In the genomic region with DNA sequence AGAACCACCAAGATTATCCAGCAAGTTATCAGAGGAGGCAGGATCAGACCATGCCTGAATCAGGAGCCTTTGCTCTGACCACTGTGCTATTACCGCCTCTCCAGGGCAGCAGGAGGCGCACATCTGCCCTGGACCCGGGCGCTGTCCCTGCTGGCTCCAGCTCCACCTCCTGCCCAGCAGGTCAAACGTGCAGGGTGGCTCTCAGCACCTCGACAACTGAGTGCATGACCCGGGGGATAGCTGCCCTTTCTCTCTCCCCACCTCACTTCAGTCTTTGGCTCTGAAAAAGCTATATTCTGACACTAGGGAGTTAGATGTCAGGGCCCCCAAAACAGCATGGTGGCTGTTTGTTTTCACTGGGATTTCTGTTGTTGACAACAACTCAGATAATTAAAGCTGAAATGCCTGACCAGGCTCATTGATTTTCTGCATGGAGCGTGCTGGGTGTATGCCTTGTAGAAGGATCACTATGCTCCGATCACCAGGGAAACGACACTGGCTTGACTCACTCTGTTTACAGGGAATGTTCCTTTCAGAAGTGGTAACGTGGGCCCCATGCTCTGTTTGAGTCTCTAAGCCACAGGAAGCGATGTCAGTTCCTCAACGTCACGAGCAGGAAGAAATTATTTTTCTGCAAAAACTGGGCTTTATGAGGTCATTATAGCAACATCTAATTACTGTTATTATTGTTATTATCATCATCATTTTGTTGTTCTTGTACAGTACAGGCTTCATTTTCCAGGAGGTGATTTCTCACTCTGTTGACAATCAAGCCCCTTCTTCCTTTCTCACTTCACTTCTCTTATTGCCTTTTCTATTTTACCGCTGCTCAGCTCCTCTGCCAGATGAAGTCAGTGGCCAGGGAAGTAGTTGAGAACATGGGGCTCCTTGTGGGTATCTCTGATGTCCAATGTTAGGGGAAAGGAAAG, we compare ENCODE assay signal across 8 cellular contexts.
A peak's percentile ranks its signal among the peaks of the same experiment; 100 is the strongest.
DNase-seq lines count a peak whose midpoint lies in the region; ATAC-seq and TF ChIP-seq lines count a peak whose summit lies in the region.

No MANE protein-coding gene starts in this region.

- no peak overlapping the region for H3K4ac ChIP-seq in mesendoderm (ENCODE audit: low read depth, low read length)

- H3K36me3 ChIP-seq in mesendoderm (ENCODE audit: control insufficient read depth, insufficient read depth, low read length), result no peaks in the 10 kb centered on the region

- no peak overlapping the region for H2AK5ac ChIP-seq in mesendoderm (ENCODE audit: low read length)

- H3K27ac Mint-ChIP-seq in activated CD4-positive, alpha-beta memory T cell treated with anti-CD3 and anti-CD28 coated beads for 36 hours, result peak overlapping the region; percentile 98

- no peak overlapping the region for H2BK15ac ChIP-seq in mesendoderm (replicated peaks; ENCODE audit: low read depth)

- H3K4me1 ChIP-seq in mesendoderm (ENCODE audit: control insufficient read depth, low read depth, low read length), result peaks cover 4% of the 10 kb centered on the region

- H2BK5ac ChIP-seq in mesendoderm (ENCODE audit: low read length), result no peak overlapping the region

- ATAC-seq in HG03521 (IDR thresholded peaks at IDR 0.05; ENCODE audit: unreplicated experiment), result no peak

- peak overlapping the region; percentile 53 for H3K4me3 Mint-ChIP-seq in activated CD4-positive, alpha-beta memory T cell treated with anti-CD3 and anti-CD28 coated beads for 36 hours

- peaks cover 96% of the 10 kb centered on the region for H3K4me1 Mint-ChIP-seq in activated CD4-positive, alpha-beta memory T cell treated with anti-CD3 and anti-CD28 coated beads for 36 hours (ENCODE audit: low read depth)

- POLR2A ChIA-PET in activated CD4-positive, alpha-beta memory T cell treated with anti-CD3 and anti-CD28 coated beads for 36 hours (lab: Charles Lee), result interaction anchor here (0.8 to 1.1 kb wide), 4 partner anchors 9 to 131 kb away, joined by 3 to 4 read pairs (median 4); partner anchors contain the start of gene PPP1CB

- no peak overlapping the region for H3K23ac ChIP-seq in mesendoderm (ENCODE audit: low read length)

- DNase-seq in NCI-H345 treated with DMSO at 0.1 percent for 48 hours (lab: John Stamatoyannopoulos, UW; ENCODE audit: unreplicated experiment) (peak; percentile 66), mesendoderm (peak; percentile 73), cerebellum (ENCODE audit: low spot score) (no peak)
- peak; percentile 85 for DNase-seq in activated CD4-positive, alpha-beta memory T cell treated with anti-CD3 and anti-CD28 coated beads for 36 hours
- peak; percentile 86 for DNase-seq in effector CD4-positive, alpha-beta T cell
- DNase-seq in stimulated activated CD8-positive, alpha-beta memory T cell treated with anti-CD3 and anti-CD28 coated beads, Interleukin-12 subunit alpha, Interleukin-12 subunit beta, amount 100 ng/mL, for 4 hours (ENCODE audit: low read depth), result peak; percentile 34

- peak; percentile 38 for TF ChIP-seq CTCF in GM12872 (IDR thresholded peaks at IDR 0.05; ENCODE audit: insufficient read depth, low read depth, low read length)

- intact Hi-C loops in activated CD4-positive, alpha-beta memory T cell treated with anti-CD3 and anti-CD28 coated beads for 36 hours (cut with micrococcal nuclease), result loop anchor here (1.0 to 10.0 kb wide), 6 partner anchors 8 to 496 kb away; partner anchors contain the start of genes CLIP4, FOSL2 and PPP1CB

- H3K36me3 Mint-ChIP-seq in activated CD4-positive, alpha-beta memory T cell treated with anti-CD3 and anti-CD28 coated beads for 36 hours, result no peaks in the 10 kb centered on the region

- H4K5ac ChIP-seq in mesendoderm (ENCODE audit: low read length), result no peak overlapping the region

- H3K56ac ChIP-seq in mesendoderm (ENCODE audit: low read length), result no peak overlapping the region

- no peak overlapping the region for H3K4me3 ChIP-seq in mesendoderm (ENCODE audit: low read length)

- no CpG with 5 or more reads among the region's 15 CpGs for WGBS in mesendoderm (ENCODE audit: extremely low coverage, insufficient coverage, low lambda C conversion rate)

- H3K9me3 Mint-ChIP-seq in activated CD4-positive, alpha-beta memory T cell treated with anti-CD3 and anti-CD28 coated beads for 36 hours, result no peaks in the 10 kb centered on the region

- H3K79me2 ChIP-seq in mesendoderm (ENCODE audit: control insufficient read depth, insufficient read depth, low read length), result no peaks in the 10 kb centered on the region

- H3K79me1 ChIP-seq in mesendoderm (ENCODE audit: low read length), result no peaks in the 10 kb centered on the region

- no peak overlapping the region for H3K9ac ChIP-seq in mesendoderm (ENCODE audit: low read length)

- H3K4me2 ChIP-seq in mesendoderm (ENCODE audit: low read length), result no peak overlapping the region

- H3K18ac ChIP-seq in mesendoderm (ENCODE audit: low read length), result no peak overlapping the region

- H3K27ac ChIP-seq in mesendoderm (ENCODE audit: low read depth, low read length), result no peak overlapping the region

- CTCF ChIA-PET in activated CD4-positive, alpha-beta memory T cell treated with anti-CD3 and anti-CD28 coated beads for 36 hours (lab: Charles Lee), result interaction anchor here (1.2 to 5.8 kb wide), 3 partner anchors 9 to 54 kb away, joined by 4 to 44 read pairs (median 6); no protein-coding TSS in a partner anchor

- H3K27me3 ChIP-seq in mesendoderm (ENCODE audit: insufficient read depth, low read length, poor library complexity), result no peaks in the 10 kb centered on the region

- H4K8ac ChIP-seq in mesendoderm (ENCODE audit: low read depth, low read length), result no peak overlapping the region

- no peak overlapping the region for H2BK120ac ChIP-seq in mesendoderm (ENCODE audit: low read depth, low read length)

- H3K27me3 Mint-ChIP-seq in activated CD4-positive, alpha-beta memory T cell treated with anti-CD3 and anti-CD28 coated beads for 36 hours, result no peaks in the 10 kb centered on the region
